ENCODE assay signal across 1 cellular context in the genomic region with DNA sequence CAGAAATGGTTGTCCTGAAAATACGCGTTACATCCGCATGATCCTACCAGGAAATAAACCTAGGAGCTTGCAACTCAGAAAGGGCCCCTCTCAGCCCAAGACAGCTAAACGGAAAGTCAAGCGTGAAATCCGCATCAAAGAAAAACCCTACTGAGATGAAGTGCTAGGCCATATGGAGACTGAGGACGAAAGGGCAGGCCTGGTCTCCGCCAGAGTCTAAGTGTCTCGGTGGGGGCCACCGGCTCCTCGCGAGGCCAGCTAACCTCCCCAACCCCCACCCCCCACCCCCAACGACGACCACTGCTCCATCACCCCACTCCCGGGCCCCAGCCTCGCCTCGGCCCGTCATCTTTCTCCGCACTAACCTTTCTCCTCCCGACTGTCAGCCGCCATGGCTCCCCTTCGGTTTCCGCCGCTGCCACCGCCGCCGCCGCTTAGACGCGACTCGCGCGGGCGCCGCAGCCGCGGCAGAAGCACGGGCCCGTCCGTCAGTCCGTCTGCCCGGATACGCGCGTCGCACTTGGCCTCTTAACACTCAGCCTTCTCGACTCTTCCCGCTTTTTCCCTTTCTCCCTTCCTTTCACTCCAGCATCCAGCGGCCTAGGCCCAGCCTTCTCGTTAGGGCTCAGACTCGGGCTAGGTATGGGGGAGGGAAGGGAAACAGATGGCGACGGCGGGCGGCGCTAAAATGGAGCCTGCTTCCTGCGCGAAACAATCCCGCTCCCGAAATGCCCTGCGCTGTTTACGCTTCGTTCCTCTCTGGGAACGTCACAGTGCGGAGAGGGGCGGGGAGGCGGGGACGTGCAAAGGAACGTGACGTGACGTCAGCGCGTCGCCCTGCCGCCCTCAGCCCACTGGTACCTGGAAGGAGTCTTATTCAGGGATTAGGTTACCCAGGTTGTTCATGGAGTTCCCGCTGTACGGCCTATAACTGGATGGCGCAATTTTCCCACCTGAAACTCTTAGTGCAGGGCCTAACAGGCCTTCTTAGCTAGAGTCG.
TF ChIP-seq lines count a peak whose summit lies in the region.

A gene (minus strand): TSS at position 730 of the 1,000 bp plus-strand sequence. CDS start 337 bp downstream, at position 393.

TF ChIP-seq in HepG2, 621 proteins besides CTCF, POLR2A, EP300 and RAD21 (continued from another document):
- TF ChIP-seq, protein P1, sequence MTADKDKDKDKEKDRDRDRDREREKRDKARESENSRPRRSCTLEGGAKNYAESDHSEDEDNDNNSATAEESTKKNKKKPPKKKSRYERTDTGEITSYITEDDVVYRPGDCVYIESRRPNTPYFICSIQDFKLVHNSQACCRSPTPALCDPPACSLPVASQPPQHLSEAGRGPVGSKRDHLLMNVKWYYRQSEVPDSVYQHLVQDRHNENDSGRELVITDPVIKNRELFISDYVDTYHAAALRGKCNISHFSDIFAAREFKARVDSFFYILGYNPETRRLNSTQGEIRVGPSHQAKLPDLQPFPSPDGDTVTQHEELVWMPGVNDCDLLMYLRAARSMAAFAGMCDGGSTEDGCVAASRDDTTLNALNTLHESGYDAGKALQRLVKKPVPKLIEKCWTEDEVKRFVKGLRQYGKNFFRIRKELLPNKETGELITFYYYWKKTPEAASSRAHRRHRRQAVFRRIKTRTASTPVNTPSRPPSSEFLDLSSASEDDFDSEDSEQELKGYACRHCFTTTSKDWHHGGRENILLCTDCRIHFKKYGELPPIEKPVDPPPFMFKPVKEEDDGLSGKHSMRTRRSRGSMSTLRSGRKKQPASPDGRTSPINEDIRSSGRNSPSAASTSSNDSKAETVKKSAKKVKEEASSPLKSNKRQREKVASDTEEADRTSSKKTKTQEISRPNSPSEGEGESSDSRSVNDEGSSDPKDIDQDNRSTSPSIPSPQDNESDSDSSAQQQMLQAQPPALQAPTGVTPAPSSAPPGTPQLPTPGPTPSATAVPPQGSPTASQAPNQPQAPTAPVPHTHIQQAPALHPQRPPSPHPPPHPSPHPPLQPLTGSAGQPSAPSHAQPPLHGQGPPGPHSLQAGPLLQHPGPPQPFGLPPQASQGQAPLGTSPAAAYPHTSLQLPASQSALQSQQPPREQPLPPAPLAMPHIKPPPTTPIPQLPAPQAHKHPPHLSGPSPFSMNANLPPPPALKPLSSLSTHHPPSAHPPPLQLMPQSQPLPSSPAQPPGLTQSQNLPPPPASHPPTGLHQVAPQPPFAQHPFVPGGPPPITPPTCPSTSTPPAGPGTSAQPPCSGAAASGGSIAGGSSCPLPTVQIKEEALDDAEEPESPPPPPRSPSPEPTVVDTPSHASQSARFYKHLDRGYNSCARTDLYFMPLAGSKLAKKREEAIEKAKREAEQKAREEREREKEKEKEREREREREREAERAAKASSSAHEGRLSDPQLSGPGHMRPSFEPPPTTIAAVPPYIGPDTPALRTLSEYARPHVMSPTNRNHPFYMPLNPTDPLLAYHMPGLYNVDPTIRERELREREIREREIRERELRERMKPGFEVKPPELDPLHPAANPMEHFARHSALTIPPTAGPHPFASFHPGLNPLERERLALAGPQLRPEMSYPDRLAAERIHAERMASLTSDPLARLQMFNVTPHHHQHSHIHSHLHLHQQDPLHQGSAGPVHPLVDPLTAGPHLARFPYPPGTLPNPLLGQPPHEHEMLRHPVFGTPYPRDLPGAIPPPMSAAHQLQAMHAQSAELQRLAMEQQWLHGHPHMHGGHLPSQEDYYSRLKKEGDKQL (CRISPR knock-in tag; IDR thresholded peaks at IDR 0.05; ENCODE audit: low read depth), result no peak
- TF ChIP-seq, protein P2, sequence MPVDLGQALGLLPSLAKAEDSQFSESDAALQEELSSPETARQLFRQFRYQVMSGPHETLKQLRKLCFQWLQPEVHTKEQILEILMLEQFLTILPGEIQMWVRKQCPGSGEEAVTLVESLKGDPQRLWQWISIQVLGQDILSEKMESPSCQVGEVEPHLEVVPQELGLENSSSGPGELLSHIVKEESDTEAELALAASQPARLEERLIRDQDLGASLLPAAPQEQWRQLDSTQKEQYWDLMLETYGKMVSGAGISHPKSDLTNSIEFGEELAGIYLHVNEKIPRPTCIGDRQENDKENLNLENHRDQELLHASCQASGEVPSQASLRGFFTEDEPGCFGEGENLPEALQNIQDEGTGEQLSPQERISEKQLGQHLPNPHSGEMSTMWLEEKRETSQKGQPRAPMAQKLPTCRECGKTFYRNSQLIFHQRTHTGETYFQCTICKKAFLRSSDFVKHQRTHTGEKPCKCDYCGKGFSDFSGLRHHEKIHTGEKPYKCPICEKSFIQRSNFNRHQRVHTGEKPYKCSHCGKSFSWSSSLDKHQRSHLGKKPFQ (CRISPR knock-in tag; IDR thresholded peaks at IDR 0.05; ENCODE audit: insufficient replicate concordance), result peak; percentile 80
- TF ChIP-seq MAZ (IDR thresholded peaks at IDR 0.05; ENCODE audit: borderline replicate concordance, low read depth, low read length) (peak; percentile 70; the same call in 1 of the 2 replicates), MAZ (CRISPR knock-in tag; IDR thresholded peaks at IDR 0.05; ENCODE audit: low read depth) (peak; percentile 67; the same call in 1 of the 2 replicates), REL (CRISPR knock-in tag; conservative IDR thresholded peaks at IDR 0.05) (peak; percentile 93; the same call in 1 of the 2 replicates), FOXC1 (CRISPR knock-in tag; IDR thresholded peaks at IDR 0.05; ENCODE audit: borderline replicate concordance) (peak; percentile 69; the same call in 1 of the 2 replicates), RFXANK (CRISPR knock-in tag; IDR thresholded peaks at IDR 0.05) (0 out of 2 replicates have a peak, but pooled peaks have one; percentile 61), ZBTB21 (CRISPR knock-in tag; IDR thresholded peaks at IDR 0.05) (peak; percentile 85), ZBTB7B (CRISPR knock-in tag; IDR thresholded peaks at IDR 0.05) (no peak), ATF7-NPFF (CRISPR knock-in tag; IDR thresholded peaks at IDR 0.05; ENCODE audit: low read depth) (0 out of 2 replicates have a peak, but pooled peaks have one; percentile 53), ZNF781 (CRISPR knock-in tag; IDR thresholded peaks at IDR 0.05; ENCODE audit: borderline replicate concordance, not compliant biosample characterization) (no peak), ZNF24 (IDR thresholded peaks at IDR 0.05) (no peak), ZNF160 (CRISPR knock-in tag; IDR thresholded peaks at IDR 0.05) (peak; percentile 89; the same call in 1 of the 2 replicates), ETV5 (CRISPR knock-in tag; IDR thresholded peaks at IDR 0.05; ENCODE audit: borderline replicate concordance) (peak; percentile 68), ZNF563 (CRISPR knock-in tag; IDR thresholded peaks at IDR 0.05) (no peak), MBD4 (IDR thresholded peaks at IDR 0.05; ENCODE audit: borderline replicate concordance, low read length) (no peak), PCBP1 (IDR thresholded peaks at IDR 0.05; ENCODE audit: borderline replicate concordance, low read depth, low read length) (peak; percentile 95), XBP1 (CRISPR knock-in tag; IDR thresholded peaks at IDR 0.05) (no peak), MIER2 (CRISPR knock-in tag; IDR thresholded peaks at IDR 0.05) (no peak)
- TF ChIP-seq, protein P3, sequence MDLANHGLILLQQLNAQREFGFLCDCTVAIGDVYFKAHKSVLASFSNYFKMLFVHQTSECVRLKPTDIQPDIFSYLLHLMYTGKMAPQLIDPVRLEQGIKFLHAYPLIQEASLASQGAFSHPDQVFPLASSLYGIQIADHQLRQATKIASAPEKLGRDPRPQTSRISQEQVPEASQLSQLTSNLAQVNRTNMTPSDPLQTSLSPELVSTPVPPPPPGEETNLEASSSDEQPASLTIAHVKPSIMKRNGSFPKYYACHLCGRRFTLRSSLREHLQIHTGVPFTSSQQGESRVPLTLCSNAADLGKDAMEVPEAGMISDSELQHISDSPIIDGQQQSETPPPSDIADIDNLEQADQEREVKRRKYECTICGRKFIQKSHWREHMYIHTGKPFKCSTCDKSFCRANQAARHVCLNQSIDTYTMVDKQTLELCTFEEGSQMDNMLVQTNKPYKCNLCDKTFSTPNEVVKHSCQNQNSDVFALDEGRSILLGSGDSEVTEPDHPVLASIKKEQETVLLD (CRISPR knock-in tag; IDR thresholded peaks at IDR 0.05; ENCODE audit: low read depth), result peak; percentile 77
- TF ChIP-seq, protein P4, sequence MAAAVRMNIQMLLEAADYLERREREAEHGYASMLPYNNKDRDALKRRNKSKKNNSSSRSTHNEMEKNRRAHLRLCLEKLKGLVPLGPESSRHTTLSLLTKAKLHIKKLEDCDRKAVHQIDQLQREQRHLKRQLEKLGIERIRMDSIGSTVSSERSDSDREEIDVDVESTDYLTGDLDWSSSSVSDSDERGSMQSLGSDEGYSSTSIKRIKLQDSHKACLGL (CRISPR knock-in tag; IDR thresholded peaks at IDR 0.05), result peak; percentile 65
- TF ChIP-seq, protein P5, sequence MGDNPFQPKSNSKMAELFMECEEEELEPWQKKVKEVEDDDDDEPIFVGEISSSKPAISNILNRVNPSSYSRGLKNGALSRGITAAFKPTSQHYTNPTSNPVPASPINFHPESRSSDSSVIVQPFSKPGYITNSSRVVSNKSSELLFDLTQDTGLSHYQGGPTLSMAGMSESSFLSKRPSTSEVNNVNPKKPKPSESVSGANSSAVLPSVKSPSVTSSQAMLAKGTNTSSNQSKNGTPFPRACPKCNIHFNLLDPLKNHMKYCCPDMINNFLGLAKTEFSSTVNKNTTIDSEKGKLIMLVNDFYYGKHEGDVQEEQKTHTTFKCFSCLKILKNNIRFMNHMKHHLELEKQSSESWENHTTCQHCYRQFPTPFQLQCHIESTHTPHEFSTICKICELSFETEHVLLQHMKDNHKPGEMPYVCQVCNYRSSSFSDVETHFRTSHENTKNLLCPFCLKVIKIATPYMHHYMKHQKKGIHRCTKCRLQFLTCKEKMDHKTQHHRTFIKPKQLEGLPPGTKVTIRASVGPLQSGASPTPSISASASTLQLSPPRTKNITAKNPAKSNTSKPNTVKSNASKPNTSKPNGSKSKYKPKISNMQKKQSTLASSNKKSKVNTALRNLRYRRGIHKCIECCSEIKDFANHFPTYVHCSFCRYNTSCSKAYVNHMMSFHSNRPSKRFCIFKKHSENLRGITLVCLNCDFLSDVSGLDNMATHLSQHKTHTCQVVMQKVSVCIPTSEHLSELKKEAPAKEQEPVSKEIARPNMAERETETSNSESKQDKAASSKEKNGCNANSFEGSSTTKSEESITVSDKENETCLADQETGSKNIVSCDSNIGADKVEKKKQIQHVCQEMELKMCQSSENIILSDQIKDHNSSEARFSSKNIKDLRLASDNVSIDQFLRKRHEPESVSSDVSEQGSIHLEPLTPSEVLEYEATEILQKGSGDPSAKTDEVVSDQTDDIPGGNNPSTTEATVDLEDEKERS (CRISPR knock-in tag; IDR thresholded peaks at IDR 0.05), result no peak
- TF ChIP-seq, protein P6, sequence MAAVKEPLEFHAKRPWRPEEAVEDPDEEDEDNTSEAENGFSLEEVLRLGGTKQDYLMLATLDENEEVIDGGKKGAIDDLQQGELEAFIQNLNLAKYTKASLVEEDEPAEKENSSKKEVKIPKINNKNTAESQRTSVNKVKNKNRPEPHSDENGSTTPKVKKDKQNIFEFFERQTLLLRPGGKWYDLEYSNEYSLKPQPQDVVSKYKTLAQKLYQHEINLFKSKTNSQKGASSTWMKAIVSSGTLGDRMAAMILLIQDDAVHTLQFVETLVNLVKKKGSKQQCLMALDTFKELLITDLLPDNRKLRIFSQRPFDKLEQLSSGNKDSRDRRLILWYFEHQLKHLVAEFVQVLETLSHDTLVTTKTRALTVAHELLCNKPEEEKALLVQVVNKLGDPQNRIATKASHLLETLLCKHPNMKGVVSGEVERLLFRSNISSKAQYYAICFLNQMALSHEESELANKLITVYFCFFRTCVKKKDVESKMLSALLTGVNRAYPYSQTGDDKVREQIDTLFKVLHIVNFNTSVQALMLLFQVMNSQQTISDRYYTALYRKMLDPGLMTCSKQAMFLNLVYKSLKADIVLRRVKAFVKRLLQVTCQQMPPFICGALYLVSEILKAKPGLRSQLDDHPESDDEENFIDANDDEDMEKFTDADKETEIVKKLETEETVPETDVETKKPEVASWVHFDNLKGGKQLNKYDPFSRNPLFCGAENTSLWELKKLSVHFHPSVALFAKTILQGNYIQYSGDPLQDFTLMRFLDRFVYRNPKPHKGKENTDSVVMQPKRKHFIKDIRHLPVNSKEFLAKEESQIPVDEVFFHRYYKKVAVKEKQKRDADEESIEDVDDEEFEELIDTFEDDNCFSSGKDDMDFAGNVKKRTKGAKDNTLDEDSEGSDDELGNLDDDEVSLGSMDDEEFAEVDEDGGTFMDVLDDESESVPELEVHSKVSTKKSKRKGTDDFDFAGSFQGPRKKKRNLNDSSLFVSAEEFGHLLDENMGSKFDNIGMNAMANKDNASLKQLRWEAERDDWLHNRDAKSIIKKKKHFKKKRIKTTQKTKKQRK (IDR thresholded peaks at IDR 0.05; ENCODE audit: low read length), result no peak
- TF ChIP-seq, protein P7, sequence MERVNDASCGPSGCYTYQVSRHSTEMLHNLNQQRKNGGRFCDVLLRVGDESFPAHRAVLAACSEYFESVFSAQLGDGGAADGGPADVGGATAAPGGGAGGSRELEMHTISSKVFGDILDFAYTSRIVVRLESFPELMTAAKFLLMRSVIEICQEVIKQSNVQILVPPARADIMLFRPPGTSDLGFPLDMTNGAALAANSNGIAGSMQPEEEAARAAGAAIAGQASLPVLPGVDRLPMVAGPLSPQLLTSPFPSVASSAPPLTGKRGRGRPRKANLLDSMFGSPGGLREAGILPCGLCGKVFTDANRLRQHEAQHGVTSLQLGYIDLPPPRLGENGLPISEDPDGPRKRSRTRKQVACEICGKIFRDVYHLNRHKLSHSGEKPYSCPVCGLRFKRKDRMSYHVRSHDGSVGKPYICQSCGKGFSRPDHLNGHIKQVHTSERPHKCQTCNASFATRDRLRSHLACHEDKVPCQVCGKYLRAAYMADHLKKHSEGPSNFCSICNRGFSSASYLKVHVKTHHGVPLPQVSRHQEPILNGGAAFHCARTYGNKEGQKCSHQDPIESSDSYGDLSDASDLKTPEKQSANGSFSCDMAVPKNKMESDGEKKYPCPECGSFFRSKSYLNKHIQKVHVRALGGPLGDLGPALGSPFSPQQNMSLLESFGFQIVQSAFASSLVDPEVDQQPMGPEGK (CRISPR knock-in tag; IDR thresholded peaks at IDR 0.05), result no peak
- TF ChIP-seq, protein P8, sequence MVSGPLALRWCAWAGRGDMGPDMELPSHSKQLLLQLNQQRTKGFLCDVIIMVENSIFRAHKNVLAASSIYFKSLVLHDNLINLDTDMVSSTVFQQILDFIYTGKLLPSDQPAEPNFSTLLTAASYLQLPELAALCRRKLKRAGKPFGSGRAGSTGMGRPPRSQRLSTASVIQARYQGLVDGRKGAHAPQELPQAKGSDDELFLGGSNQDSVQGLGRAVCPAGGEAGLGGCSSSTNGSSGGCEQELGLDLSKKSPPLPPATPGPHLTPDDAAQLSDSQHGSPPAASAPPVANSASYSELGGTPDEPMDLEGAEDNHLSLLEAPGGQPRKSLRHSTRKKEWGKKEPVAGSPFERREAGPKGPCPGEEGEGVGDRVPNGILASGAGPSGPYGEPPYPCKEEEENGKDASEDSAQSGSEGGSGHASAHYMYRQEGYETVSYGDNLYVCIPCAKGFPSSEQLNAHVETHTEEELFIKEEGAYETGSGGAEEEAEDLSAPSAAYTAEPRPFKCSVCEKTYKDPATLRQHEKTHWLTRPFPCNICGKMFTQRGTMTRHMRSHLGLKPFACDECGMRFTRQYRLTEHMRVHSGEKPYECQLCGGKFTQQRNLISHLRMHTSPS (CRISPR knock-in tag; IDR thresholded peaks at IDR 0.05; ENCODE audit: low read depth), result no peak
